ENCODE assay signal across 2 cellular contexts in the genomic region with DNA sequence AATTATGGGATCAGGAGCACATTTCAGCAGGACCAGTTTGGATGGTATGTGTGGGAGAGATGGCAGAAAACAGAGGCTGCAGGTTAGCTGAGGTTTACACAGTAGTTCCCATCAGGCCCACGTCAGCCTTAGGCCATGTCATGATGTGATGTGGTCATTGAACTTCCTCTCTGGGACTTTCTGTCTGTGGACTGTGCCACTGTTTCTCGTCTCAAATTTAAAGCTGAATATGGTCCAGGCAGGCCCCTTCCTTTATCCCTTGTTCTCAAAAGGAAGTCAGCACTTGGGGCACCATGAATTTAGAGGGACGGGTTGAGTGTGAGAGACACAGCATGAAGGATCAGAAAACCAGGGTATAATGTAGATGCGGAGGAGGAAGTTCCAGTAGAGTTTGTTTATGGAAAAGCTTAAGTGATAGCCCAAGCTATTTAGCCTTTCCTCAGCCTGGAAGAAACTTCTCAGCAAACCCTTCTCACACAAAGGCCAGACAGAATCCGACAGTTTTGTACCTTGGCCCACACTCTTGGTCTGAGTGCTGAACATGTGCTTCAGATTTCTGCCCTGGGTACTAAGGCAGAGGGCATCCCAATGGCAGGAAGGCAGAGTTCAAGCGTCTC.
TF ChIP-seq lines count a peak whose summit lies in the region.

No MANE protein-coding gene starts in this region.

TF ChIP-seq in HepG2, 621 proteins besides CTCF, POLR2A, EP300 and RAD21:
- TF ChIP-seq HBP1 (CRISPR knock-in tag; IDR thresholded peaks at IDR 0.05; ENCODE audit: low read depth) (no peak), ZNF780A (CRISPR knock-in tag; IDR thresholded peaks at IDR 0.05) (no peak), KLF16 (CRISPR knock-in tag; IDR thresholded peaks at IDR 0.05) (no peak), GLI4 (CRISPR knock-in tag; IDR thresholded peaks at IDR 0.05; ENCODE audit: borderline replicate concordance) (no peak), ZNF547 (CRISPR knock-in tag; IDR thresholded peaks at IDR 0.05) (peak; percentile 24; the same call in 1 of the 2 replicates), IRF1 (CRISPR knock-in tag; IDR thresholded peaks at IDR 0.05; ENCODE audit: low read depth) (no peak)
- TF ChIP-seq, protein P1, sequence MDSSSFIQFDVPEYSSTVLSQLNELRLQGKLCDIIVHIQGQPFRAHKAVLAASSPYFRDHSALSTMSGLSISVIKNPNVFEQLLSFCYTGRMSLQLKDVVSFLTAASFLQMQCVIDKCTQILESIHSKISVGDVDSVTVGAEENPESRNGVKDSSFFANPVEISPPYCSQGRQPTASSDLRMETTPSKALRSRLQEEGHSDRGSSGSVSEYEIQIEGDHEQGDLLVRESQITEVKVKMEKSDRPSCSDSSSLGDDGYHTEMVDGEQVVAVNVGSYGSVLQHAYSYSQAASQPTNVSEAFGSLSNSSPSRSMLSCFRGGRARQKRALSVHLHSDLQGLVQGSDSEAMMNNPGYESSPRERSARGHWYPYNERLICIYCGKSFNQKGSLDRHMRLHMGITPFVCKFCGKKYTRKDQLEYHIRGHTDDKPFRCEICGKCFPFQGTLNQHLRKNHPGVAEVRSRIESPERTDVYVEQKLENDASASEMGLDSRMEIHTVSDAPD (CRISPR knock-in tag; IDR thresholded peaks at IDR 0.05), result no peak

TF ChIP-seq in HEK293T, 16 proteins besides CTCF, POLR2A, EP300 and RAD21:
- no peak for TF ChIP-seq BHLHE40 (IDR thresholded peaks at IDR 0.05; ENCODE audit: borderline replicate concordance)
- TF ChIP-seq NFRKB (IDR thresholded peaks at IDR 0.05), result no peak
- TF ChIP-seq SP1 (IDR thresholded peaks at IDR 0.05), result no peak
- no peak for TF ChIP-seq ZNF384 (IDR thresholded peaks at IDR 0.05)
- no peak for TF ChIP-seq CTBP1 (IDR thresholded peaks at IDR 0.05; ENCODE audit: borderline replicate concordance)
- no peak for TF ChIP-seq LEF1 (IDR thresholded peaks at IDR 0.05; ENCODE audit: borderline replicate concordance)
- TF ChIP-seq FOXA1 (IDR thresholded peaks at IDR 0.05), result no peak
- no peak for TF ChIP-seq TARDBP (IDR thresholded peaks at IDR 0.05)
- no peak for TF ChIP-seq FOXM1 (IDR thresholded peaks at IDR 0.05; ENCODE audit: borderline replicate concordance)
- TF ChIP-seq, protein P2, sequence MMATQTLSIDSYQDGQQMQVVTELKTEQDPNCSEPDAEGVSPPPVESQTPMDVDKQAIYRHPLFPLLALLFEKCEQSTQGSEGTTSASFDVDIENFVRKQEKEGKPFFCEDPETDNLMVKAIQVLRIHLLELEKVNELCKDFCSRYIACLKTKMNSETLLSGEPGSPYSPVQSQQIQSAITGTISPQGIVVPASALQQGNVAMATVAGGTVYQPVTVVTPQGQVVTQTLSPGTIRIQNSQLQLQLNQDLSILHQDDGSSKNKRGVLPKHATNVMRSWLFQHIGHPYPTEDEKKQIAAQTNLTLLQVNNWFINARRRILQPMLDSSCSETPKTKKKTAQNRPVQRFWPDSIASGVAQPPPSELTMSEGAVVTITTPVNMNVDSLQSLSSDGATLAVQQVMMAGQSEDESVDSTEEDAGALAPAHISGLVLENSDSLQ (IDR thresholded peaks at IDR 0.05), result no peak
- TF ChIP-seq SUZ12 (IDR thresholded peaks at IDR 0.05), result no peak
- no peak for TF ChIP-seq L3MBTL2 (conservative IDR thresholded peaks at IDR 0.05)
- no peak for TF ChIP-seq ELF4 (IDR thresholded peaks at IDR 0.05)
- no peak for TF ChIP-seq FOXK2 (IDR thresholded peaks at IDR 0.05)
- no peak for TF ChIP-seq HDGF (IDR thresholded peaks at IDR 0.05; ENCODE audit: borderline replicate concordance)
- TF ChIP-seq ARNT (IDR thresholded peaks at IDR 0.05), result no peak
TF ChIP-seq in HEK293T: peak in this region for 0.
